15 cellular contexts compared by ENCODE assay signal in genomic region chr4:59570850-59571476, GRCh38.
DNase-seq lines count a peak whose midpoint lies in the region; ATAC-seq lines count a peak whose summit lies in the region.
"Had no signal": no experiment of that assay in that cellular context is flagged by ENCODE, and none has a peak within 500 bp of the region (broad histone marks: within the 10 kb centered on the region; RNA-seq: fewer than 3 reads in every experiment).

No MANE protein-coding gene starts in this region.

- ATAC-seq in GM18502 (IDR thresholded peaks at IDR 0.05; ENCODE audit: poor library complexity, unreplicated experiment) = peak; percentile 88
- ATAC-seq in GM19463 (IDR thresholded peaks at IDR 0.05; ENCODE audit: unreplicated experiment) = peak; percentile 88
- ATAC-seq in HG02943 (IDR thresholded peaks at IDR 0.05; ENCODE audit: low read depth, unreplicated experiment) = peak; percentile 68
- ATAC-seq: activated CD8-positive, alpha-beta T cell treated with anti-CD3 and anti-CD28 coated beads for 36 hours; natural killer cell had no signal

- DNase-seq in MV-4-11 (lab: John Stamatoyannopoulos, UW) (peak; percentile 87), DMS79 treated with DMSO at 0.1 percent for 48 hours (lab: John Stamatoyannopoulos, UW) (no peak), NK-92 (lab: John Stamatoyannopoulos, UW; ENCODE audit: unreplicated experiment) (no peak), NCI-H2227 treated with DMSO at 0.1 percent for 48 hours (lab: John Stamatoyannopoulos, UW) (no peak)
- no peak for DNase-seq in activated CD8-positive, alpha-beta memory T cell treated with anti-CD3 and anti-CD28 coated beads, Interleukin-2, amount 50 U/mL, for 4 hours
- DNase-seq: activated CD8-positive, alpha-beta T cell treated with anti-CD3 and anti-CD28 coated beads for 36 hours; activated naive CD8-positive, alpha-beta T cell treated with anti-CD3 and anti-CD28 coated beads for 36 hours; MG63; natural killer cell; NCI-H774; T-helper 1 cell; trophoblast cell had no signal
